In the genomic region with DNA sequence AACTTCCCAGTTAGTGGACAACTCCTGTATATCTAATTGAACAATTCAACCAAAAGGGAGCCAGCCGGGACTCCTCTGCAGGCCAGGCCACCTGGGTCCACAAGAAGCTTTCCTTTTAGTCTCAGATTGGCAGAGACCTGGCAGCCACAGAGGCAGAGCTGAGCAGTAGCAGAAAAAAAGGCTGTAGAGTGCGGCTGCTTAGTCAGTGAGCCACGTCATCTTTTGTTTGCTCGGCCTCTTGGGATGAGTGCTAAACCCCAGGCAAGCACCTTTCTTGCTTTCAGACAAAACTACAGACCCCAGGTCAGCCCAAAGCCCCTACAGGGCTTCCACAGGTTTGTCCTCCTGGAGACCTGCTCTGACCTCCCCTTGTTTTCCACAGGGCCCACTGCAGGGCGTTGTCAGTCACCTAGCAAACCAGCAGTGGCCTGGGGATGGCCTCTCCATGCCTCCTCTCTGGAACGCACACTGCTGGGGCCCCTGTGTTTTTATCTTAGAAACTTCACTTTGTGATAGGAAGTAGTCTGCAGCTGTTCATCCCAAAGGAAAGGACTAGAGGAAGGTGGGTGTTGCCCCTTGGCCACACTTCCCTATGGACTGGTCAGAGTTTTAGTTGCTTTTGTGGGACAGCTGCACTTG, we compare ENCODE assay signal across 8 cellular contexts.
DNase-seq lines count a peak whose midpoint lies in the region; ATAC-seq and TF ChIP-seq lines count a peak whose summit lies in the region.

No MANE protein-coding gene starts in this region.

- DNase-seq in LNCaP clone FGC (ENCODE audit: low read depth) (peak; percentile 60), astrocyte of the hippocampus (ENCODE audit: low read depth, low spot score) (peak; percentile 91), kidney glomerular epithelial cell (lab: John Stamatoyannopoulos, UW) (peak; percentile 75), tibial artery (peak in 1 of 2 donors; percentile 76), HuH-7 (ENCODE audit: low spot score) (no peak), activated T-cell treated with anti-CD3 and anti-CD28 coated beads for 4 hours (no peak)

- no peaks in the 10 kb centered on the region for H3K27me3 ChIP-seq in tibial artery

- intact Hi-C loops in tibial artery (cut with DNase I; ENCODE audit: low total_unique reads) = loop anchor here (5.0 to 10.0 kb wide), 5 partner anchors 64 to 386 kb away; no protein-coding TSS in a partner anchor

- H3K9me3 ChIP-seq in tibial artery = no peaks in the 10 kb centered on the region

- peaks cover 0 to 8% (median 6%) of the 10 kb centered on the region in 3 donors for H3K36me3 ChIP-seq in tibial artery

- peak overlapping the region; percentile 52 to 56 for H3K27ac ChIP-seq in tibial artery

- no peak for TF ChIP-seq CTCF in LNCaP clone FGC (IDR thresholded peaks at IDR 0.05; ENCODE audit: control insufficient read depth, extremely low read depth, insufficient read depth)
- TF ChIP-seq CTCF in tibial artery (IDR thresholded peaks at IDR 0.05) = no peak

- peaks cover 0 to 72% (median 63%) of the 10 kb centered on the region in 4 donors for H3K4me1 ChIP-seq in tibial artery

- no peak for ATAC-seq in HG03139 (IDR thresholded peaks at IDR 0.05; ENCODE audit: unreplicated experiment)
- ATAC-seq in HG02623 (IDR thresholded peaks at IDR 0.05; ENCODE audit: unreplicated experiment) = no peak

- H3K4me3 ChIP-seq in LNCaP clone FGC (ENCODE audit: low read depth, low read length) (no peak overlapping the region; the same call in 1 of the 2 replicates), tibial artery (no peak overlapping the region)

Comparison
In these comparisons a context has a peak if more than half of its experiments do, and no peak if none do; other contexts are left out.
1. DNase-seq: peak in LNCaP clone FGC (single experiment), astrocyte of the hippocampus (single experiment) and kidney glomerular epithelial cell (single experiment); none in HuH-7 (single experiment) and activated T-cell treated with anti-CD3 and anti-CD28 coated beads for 4 hours (single experiment).